In genomic region chr4:151347490-151347889, GRCh38 we compare ENCODE assay signal across 20 cellular contexts.
"Had no signal": no experiment of that assay in that cellular context is flagged by ENCODE, and none has a peak within 500 bp of the region (broad histone marks: within the 10 kb centered on the region; RNA-seq: fewer than 3 reads in every experiment).

No MANE protein-coding gene starts in this region.

- DNase-seq: IMR-90, Karpas-422, KG1, MM.1S, NCI-H1092 treated with DMSO at 0.1 percent for 48 hours, NCI-H1436, NCI-H187, NCI-H2029, NCI-H2081 treated with DMSO at 0.1 percent for 48 hours, NCI-H2171, NCI-H226, NCI-H446, NCI-H510A, NCI-H524 treated with DMSO at 0.1 percent for 48 hours, NCI-H69, NCI-H774, SHP77, SK-N-SH had no signal

- H3K9me3 ChIP-seq: SK-N-SH had no signal

- H3K9ac ChIP-seq: SK-N-SH had no signal

- H3K27ac ChIP-seq: RWPE1 had no signal

- ATAC-seq: HepG2 had no signal
